ENCODE assay signal across 3 cellular contexts in genomic region chr11:42494459-42494858, GRCh38.
"Had no signal": no experiment of that assay in that cellular context is flagged by ENCODE, and none has a peak within 500 bp of the region (broad histone marks: within the 10 kb centered on the region; RNA-seq: fewer than 3 reads in every experiment).

No MANE protein-coding gene starts in this region.

- DNase-seq: GDM1, GF-D8 had no signal

- ATAC-seq: GM12878 had no signal

- H3K4me3 ChIP-seq: GM12878 had no signal
